21 cellular contexts compared by ENCODE assay signal in the genomic region with DNA sequence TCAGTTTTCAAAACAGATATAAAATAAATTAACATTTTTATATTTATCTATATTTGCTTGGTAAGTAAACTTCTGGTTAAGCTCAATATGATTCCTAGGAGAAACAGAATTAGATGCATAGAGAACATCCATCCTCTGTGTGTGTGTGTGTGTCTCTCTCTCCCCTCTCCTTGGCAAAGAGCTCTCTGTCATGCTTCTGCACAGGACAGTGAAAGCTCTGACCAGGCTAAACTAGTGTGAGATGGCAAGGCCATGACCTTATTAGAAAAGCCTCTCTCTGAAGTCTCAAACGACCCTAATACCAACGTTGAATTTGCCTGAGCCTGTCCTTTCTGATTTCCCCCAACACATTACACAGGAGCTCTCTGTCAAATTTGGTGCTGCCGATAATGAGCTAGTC.
"Had no signal": no experiment of that assay in that cellular context is flagged by ENCODE, and none has a peak within 500 bp of the region (broad histone marks: within the 10 kb centered on the region; RNA-seq: fewer than 3 reads in every experiment).

No MANE protein-coding gene starts in this region.

- H3K36me3 ChIP-seq: tibial artery had no signal

- DNase-seq: activated B cell treated with CpG ODN at 0.5 μM for 24 hours; activated CD4-positive, alpha-beta memory T cell treated with anti-CD3 and anti-CD28 coated beads, Interleukin-2, amount 10 ng/mL, durations not matched to agents 7 days and 5 days; activated CD4-positive, alpha-beta T cell treated with anti-CD3 and anti-CD28 coated beads for 48 hours; activated CD8-positive, alpha-beta memory T cell treated with anti-CD3 and anti-CD28 coated beads, Interleukin-2, amount 10 ng/mL, durations not matched to agents 7 days and 5 days; activated naive CD4-positive, alpha-beta T cell; activated naive CD8-positive, alpha-beta T cell treated with anti-CD3 and anti-CD28 coated beads for 36 hours; activated T-cell treated with anti-CD3 and anti-CD28 coated beads, Interleukin-2, amount 50 U/mL, for 1 hour; amniotic stem cell; foreskin keratinocyte; immature natural killer cell; left ventricle myocardium superior; naive B cell; nucleus accumbens; stimulated activated CD4-positive, alpha-beta T cell treated with anti-CD3 and anti-CD28 coated beads, Interleukin-12 subunit alpha, Interleukin-12 subunit beta, amount 100 ng/mL, for 4 hours; stimulated activated CD4-positive, alpha-beta T cell treated with anti-CD3 and anti-CD28 coated beads, Interleukin-2, amount 100 ng/mL, for 24 hours; stimulated activated naive CD4-positive, alpha-beta T cell treated with Interleukin-2 at 50 U/mL for 16 hours; tibial artery had no signal

- H3K27ac Mint-ChIP-seq: activated B cell treated with CpG ODN at 0.5 μM for 24 hours; activated CD4-positive, alpha-beta memory T cell treated with anti-CD3 and anti-CD28 coated beads, Interleukin-2, amount 10 ng/mL, durations not matched to agents 7 days and 5 days; activated CD8-positive, alpha-beta memory T cell treated with anti-CD3 and anti-CD28 coated beads, Interleukin-2, amount 10 ng/mL, durations not matched to agents 7 days and 5 days; activated naive CD8-positive, alpha-beta T cell treated with anti-CD3 and anti-CD28 coated beads for 36 hours; activated T-helper 17 cell treated with anti-CD3 and anti-CD28 coated beads, Interleukin-2, amount 50 U/mL, for 72 hours; immature natural killer cell; memory B cell; naive B cell; T-helper 2 cell treated with Interferon-gamma antibody and Interleukin-4, amounts not matched to agents 5 μg/mL and 100 μg/mL, for 36 hours had no signal

- H3K36me3 Mint-ChIP-seq: activated CD8-positive, alpha-beta memory T cell treated with anti-CD3 and anti-CD28 coated beads, Interleukin-2, amount 10 ng/mL, durations not matched to agents 7 days and 5 days; activated naive CD8-positive, alpha-beta T cell treated with anti-CD3 and anti-CD28 coated beads for 36 hours; memory B cell; naive B cell had no signal

- H3K27me3 Mint-ChIP-seq: activated B cell treated with CpG ODN at 0.5 μM for 24 hours; activated CD4-positive, alpha-beta memory T cell treated with anti-CD3 and anti-CD28 coated beads, Interleukin-2, amount 10 ng/mL, durations not matched to agents 7 days and 5 days; activated CD8-positive, alpha-beta memory T cell treated with anti-CD3 and anti-CD28 coated beads, Interleukin-2, amount 10 ng/mL, durations not matched to agents 7 days and 5 days; activated naive CD8-positive, alpha-beta T cell treated with anti-CD3 and anti-CD28 coated beads for 36 hours; activated T-helper 17 cell treated with anti-CD3 and anti-CD28 coated beads, Interleukin-2, amount 50 U/mL, for 72 hours; memory B cell; naive B cell had no signal

- ATAC-seq: activated CD8-positive, alpha-beta memory T cell treated with anti-CD3 and anti-CD28 coated beads, Interleukin-2, amount 10 ng/mL, durations not matched to agents 7 days and 5 days; activated T-helper 17 cell treated with anti-CD3 and anti-CD28 coated beads, Interleukin-2, amount 50 U/mL, for 72 hours; foreskin keratinocyte; left ventricle myocardium superior; mucosa of descending colon had no signal

- H3K4me1 ChIP-seq: foreskin keratinocyte, tibial artery had no signal

- H3K4me3 ChIP-seq: mucosa of descending colon, tibial artery had no signal

- H3K4me1 Mint-ChIP-seq: activated B cell treated with CpG ODN at 0.5 μM for 24 hours; activated CD4-positive, alpha-beta memory T cell treated with anti-CD3 and anti-CD28 coated beads, Interleukin-2, amount 10 ng/mL, durations not matched to agents 7 days and 5 days; activated CD8-positive, alpha-beta memory T cell treated with anti-CD3 and anti-CD28 coated beads, Interleukin-2, amount 10 ng/mL, durations not matched to agents 7 days and 5 days; activated naive CD8-positive, alpha-beta T cell treated with anti-CD3 and anti-CD28 coated beads for 36 hours; activated T-helper 17 cell treated with anti-CD3 and anti-CD28 coated beads, Interleukin-2, amount 50 U/mL, for 72 hours; immature natural killer cell; memory B cell; naive B cell had no signal

- H3K9me3 ChIP-seq: mucosa of descending colon, tibial artery had no signal

- H3K27ac ChIP-seq: foreskin keratinocyte, tibial artery had no signal

- H3K27me3 ChIP-seq: foreskin keratinocyte, tibial artery had no signal

- H3K4me3 Mint-ChIP-seq: activated B cell treated with CpG ODN at 0.5 μM for 24 hours; activated CD4-positive, alpha-beta memory T cell treated with anti-CD3 and anti-CD28 coated beads, Interleukin-2, amount 10 ng/mL, durations not matched to agents 7 days and 5 days; activated CD8-positive, alpha-beta memory T cell treated with anti-CD3 and anti-CD28 coated beads, Interleukin-2, amount 10 ng/mL, durations not matched to agents 7 days and 5 days; activated naive CD8-positive, alpha-beta T cell treated with anti-CD3 and anti-CD28 coated beads for 36 hours; activated T-helper 17 cell treated with anti-CD3 and anti-CD28 coated beads, Interleukin-2, amount 50 U/mL, for 72 hours; immature natural killer cell; memory B cell; naive B cell; T-helper 2 cell treated with Interferon-gamma antibody and Interleukin-4, amounts not matched to agents 5 μg/mL and 100 μg/mL, for 36 hours had no signal

- H3K9me3 Mint-ChIP-seq: activated T-helper 17 cell treated with anti-CD3 and anti-CD28 coated beads, Interleukin-2, amount 50 U/mL, for 72 hours; memory B cell had no signal
